Comparison of ENCODE assay signal across 9 cellular contexts in the genomic region with DNA sequence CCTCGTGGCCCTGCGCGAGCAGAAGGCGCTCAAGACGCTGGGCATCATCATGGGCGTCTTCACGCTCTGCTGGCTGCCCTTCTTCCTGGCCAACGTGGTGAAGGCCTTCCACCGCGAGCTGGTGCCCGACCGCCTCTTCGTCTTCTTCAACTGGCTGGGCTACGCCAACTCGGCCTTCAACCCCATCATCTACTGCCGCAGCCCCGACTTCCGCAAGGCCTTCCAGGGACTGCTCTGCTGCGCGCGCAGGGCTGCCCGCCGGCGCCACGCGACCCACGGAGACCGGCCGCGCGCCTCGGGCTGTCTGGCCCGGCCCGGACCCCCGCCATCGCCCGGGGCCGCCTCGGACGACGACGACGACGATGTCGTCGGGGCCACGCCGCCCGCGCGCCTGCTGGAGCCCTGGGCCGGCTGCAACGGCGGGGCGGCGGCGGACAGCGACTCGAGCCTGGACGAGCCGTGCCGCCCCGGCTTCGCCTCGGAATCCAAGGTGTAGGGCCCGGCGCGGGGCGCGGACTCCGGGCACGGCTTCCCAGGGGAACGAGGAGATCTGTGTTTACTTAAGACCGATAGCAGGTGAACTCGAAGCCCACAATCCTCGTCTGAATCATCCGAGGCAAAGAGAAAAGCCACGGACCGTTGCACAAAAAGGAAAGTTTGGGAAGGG. TPM values are rescaled to one million over a fixed set of nuclear protein-coding genes. Genes with fewer than 3 reads are reported as not detected.
DNase-seq lines count a peak whose midpoint lies in the region; ATAC-seq, FAIRE-seq and TF ChIP-seq lines count a peak whose summit lies in the region.
"Had no signal": no experiment of that assay in that cellular context is flagged by ENCODE, and none has a peak within 500 bp of the region (broad histone marks: within the 10 kb centered on the region; RNA-seq: fewer than 3 reads in every experiment).

No MANE protein-coding gene starts in this region.

- no peak overlapping the region for H3K9ac ChIP-seq in H1 (replicated peaks in 1 of 4; ENCODE audit: extremely low read depth in 1 of 4, low read depth in 3 of 4, low read length in 3 of 4)

- intact Hi-C loops in ovary (cut with DNase I): no loop called here

- H3K4me2 ChIP-seq in H1 (ENCODE audit: insufficient read depth in 1 of 2, low read depth in 2 of 2, low read length in 2 of 2): peak overlapping the region; percentile 79 to 96

- POLR2A ChIA-PET in H1 (lab: Charles Lee; ENCODE audit: partially characterized antibody): no interaction called here

- peaks cover 21% of the 10 kb centered on the region for H3K27me3 ChIP-seq in SJSA1 (replicated peaks)
- H3K27me3 ChIP-seq in H1 (replicated peaks in 1 of 4; ENCODE audit: control insufficient read depth in 3 of 4, extremely low read depth in 1 of 4, insufficient read depth in 3 of 4, low read length in 3 of 4): peaks cover 35 to 59% (median 47%) of the 10 kb centered on the region in 4 experiments
- H3K27me3 ChIP-seq in ovary: no peaks in the 10 kb centered on the region

- no peak for FAIRE-seq in H1 (lab: Jason Lieb, UNC)

- peak overlapping the region; percentile 37 for H3K4me3 ChIP-seq in SJSA1
- peak overlapping the region in 2 of 4 experiments; percentile 23 to 55; a peak in 5 of 8 replicates for H3K4me3 ChIP-seq in H1 (ENCODE audit: extremely low read depth in 1 of 4, insufficient read depth in 2 of 4, low read depth in 3 of 4, low read length in 4 of 4)
- H3K4me3 ChIP-seq in ovary: no peak overlapping the region

- peaks cover 4% of the 10 kb centered on the region for H3K4me1 Mint-ChIP-seq in nephron

- peaks cover 96% of the 10 kb centered on the region for H3K27me3 Mint-ChIP-seq in nephron (ENCODE audit: low read depth)

- H3K36me3 ChIP-seq in SJSA1 (no peaks in the 10 kb centered on the region), H1 (ENCODE audit: control insufficient read depth in 2 of 4, insufficient read depth in 4 of 4, low read length in 3 of 4) (peaks cover 0 to 12% (median 0%) of the 10 kb centered on the region in 4 experiments; a peak in 1 of 8 replicates), ovary (no peaks in the 10 kb centered on the region)

- H3K9me3 Mint-ChIP-seq in nephron: peaks cover 2% of the 10 kb centered on the region

- H3K56ac ChIP-seq in H1 (replicated peaks; ENCODE audit: insufficient read length, low read depth, low read length): no peak overlapping the region

- H2BK120ac ChIP-seq in H1 (replicated peaks; ENCODE audit: low read depth, low read length): no peak overlapping the region

- H3K4me1 ChIP-seq in SJSA1 (replicated peaks): peaks cover 26% of the 10 kb centered on the region
- peaks cover 0 to 13% (median 5%) of the 10 kb centered on the region in 4 experiments; a peak in 6 of 7 replicates for H3K4me1 ChIP-seq in H1 (replicated peaks in 1 of 4; ENCODE audit: control insufficient read depth in 3 of 4, insufficient read depth in 4 of 4, low read length in 3 of 4)
- H3K4me1 ChIP-seq in ovary (ENCODE audit: insufficient read depth): peaks cover 4% of the 10 kb centered on the region

- CTCF ChIA-PET in H1 (lab: Charles Lee; ENCODE audit: partially characterized antibody): interaction anchor here (0.6 to 1.5 kb wide), 2 partner anchors 15 to 41 kb away, joined by 5 to 7 read pairs; no protein-coding TSS in a partner anchor

- H4K8ac ChIP-seq in H1 (ENCODE audit: extremely low read depth, insufficient read depth, low read length): peak overlapping the region; percentile 86

- no peak overlapping the region for H3K18ac ChIP-seq in H1 (ENCODE audit: extremely low read depth, low read length)

- no peak for TF ChIP-seq EP300 in H1 (IDR thresholded peaks at IDR 0.05; ENCODE audit: borderline replicate concordance in 1 of 2, low read depth in 2 of 2, low read length in 2 of 2)
- no peak for TF ChIP-seq EP300 in ovary (IDR thresholded peaks at IDR 0.05)

- no peak overlapping the region for H2BK12ac ChIP-seq in H1 (ENCODE audit: low read depth, low read length)

- no peak overlapping the region for H3K27ac Mint-ChIP-seq in nephron

- H2AFZ ChIP-seq in H1 (ENCODE audit: low read length): peak overlapping the region; percentile 98

- H3K4me3 Mint-ChIP-seq in nephron: peak overlapping the region; percentile 61 to 79 (median 69)

- H2BK5ac ChIP-seq in H1 (ENCODE audit: low read depth, low read length): no peak overlapping the region

- TF ChIP-seq CTCF in H1 (IDR thresholded peaks at IDR 0.05; ENCODE audit: control extremely low read depth in 1 of 3, insufficient read depth in 1 of 3, low read depth in 1 of 3, low read length in 3 of 3) (no peak), nephron (IDR thresholded peaks at IDR 0.05; ENCODE audit: unreplicated experiment in 3 of 3) (no peak), ovary (IDR thresholded peaks at IDR 0.05) (no peak)

- H4K91ac ChIP-seq in H1 (replicated peaks; ENCODE audit: insufficient read length, low read length): no peak overlapping the region

- no peak overlapping the region for H4K5ac ChIP-seq in H1 (ENCODE audit: insufficient read length, low read depth, low read length)

- H3K27ac ChIP-seq in SJSA1 (no peak overlapping the region), H1 (ENCODE audit: low read depth, low read length) (no peak overlapping the region), ovary (no peak overlapping the region)

- 15% methylated on average over 73 of the region's 79 CpGs; no CpG with 5 or more reads in 1 of the 2 experiments for WGBS in H1 (ENCODE audit: extremely low coverage in 1 of 2, insufficient coverage in 1 of 2, insufficient read length in 1 of 2, insufficient replicate concordance in 2 of 2, low coverage in 1 of 2, low lambda C conversion rate in 2 of 2, missing lambda C conversion rate in 1 of 2), 2 experiments
- WGBS in ovary, 3 donors: 2 to 4% (median 3%) methylated on average over 42 to 79 of the region's 79 CpGs

- no peak for TF ChIP-seq RAD21 in H1 (IDR thresholded peaks at IDR 0.05 in 1 of 2, conservative IDR thresholded peaks at IDR 0.05 in 1 of 2; ENCODE audit: low read depth in 2 of 2, low read length in 2 of 2)

- H2BK20ac ChIP-seq in H1 (ENCODE audit: low read length): no peak overlapping the region

- H3K36me3 Mint-ChIP-seq in nephron (ENCODE audit: low read depth): no peaks in the 10 kb centered on the region

- H3K9me3 ChIP-seq in SJSA1 (replicated peaks) (peaks cover 7% of the 10 kb centered on the region), H1 (ENCODE audit: insufficient read depth in 2 of 2, low read depth in 1 of 2, low read length in 1 of 2) (peaks cover 0 to 8% of the 10 kb centered on the region in 2 experiments; a peak in 1 of 4 replicates), ovary (peaks cover 0 to 3% of the 10 kb centered on the region in 2 donors)

- H4K20me1 ChIP-seq in H1 (replicated peaks in 1 of 2; ENCODE audit: control insufficient read depth in 1 of 2, insufficient read depth in 2 of 2, low read length in 2 of 2): peaks cover 0 to 7% of the 10 kb centered on the region in 2 experiments

- H3K79me2 ChIP-seq in H1 (ENCODE audit: control insufficient read depth in 1 of 2, insufficient read depth in 2 of 2, low read length in 2 of 2): no peaks in the 10 kb centered on the region

- no peak overlapping the region for H2AK5ac ChIP-seq in H1 (ENCODE audit: low read depth, low read length)

- H3K14ac ChIP-seq in H1 (ENCODE audit: insufficient read length): no peak overlapping the region

- H3K79me1 ChIP-seq in H1 (ENCODE audit: low read depth, low read length): no peaks in the 10 kb centered on the region

- no peak for ATAC-seq in GM18867 (IDR thresholded peaks at IDR 0.05; ENCODE audit: unreplicated experiment)

- no peak overlapping the region for H3K23ac ChIP-seq in H1 (ENCODE audit: insufficient read length)

- no peak overlapping the region for H3K4ac ChIP-seq in H1 (replicated peaks; ENCODE audit: insufficient read length, low read depth, low read length)

- DNase-seq in DMS79 treated with DMSO at 0.1 percent for 48 hours (lab: John Stamatoyannopoulos, UW): peak; percentile 3
- no peak for DNase-seq in DMS79 (lab: John Stamatoyannopoulos, UW)
- peak in 1 of 2 experiments; percentile 31 for DNase-seq in SJSA1 (ENCODE audit: low read depth in 1 of 2, low spot score in 2 of 2)
- peak in 1 of 2 experiments; percentile 70 for DNase-seq in H1 (ENCODE audit: low read depth in 1 of 2, low spot score in 2 of 2)
- no peak for DNase-seq in DMS114 treated with DMSO at 0.1 percent for 48 hours (lab: John Stamatoyannopoulos, UW; ENCODE audit: unreplicated experiment)
- no peak for DNase-seq in ovary

- peaks cover 20% of the 10 kb centered on the region for H3K23me2 ChIP-seq in H1 (ENCODE audit: low read depth, low read length)

- no peak overlapping the region for H2BK15ac ChIP-seq in H1 (ENCODE audit: low read length)

- no peak for TF ChIP-seq POLR2A in H1 (IDR thresholded peaks at IDR 0.05; ENCODE audit: control extremely low read depth in 1 of 2, low read depth in 2 of 2, low read length in 2 of 2)
- no peak for TF ChIP-seq POLR2A in ovary (IDR thresholded peaks at IDR 0.05)

TF ChIP-seq in H1, 55 proteins besides CTCF, POLR2A, EP300 and RAD21 (continues in another document):
- no peak for TF ChIP-seq JUN (IDR thresholded peaks at IDR 0.05; ENCODE audit: low read depth, low read length)
- TF ChIP-seq SP4 (IDR thresholded peaks at IDR 0.05; ENCODE audit: low read length): no peak
- TF ChIP-seq EZH2 (IDR thresholded peaks at IDR 0.05; ENCODE audit: low read depth, low read length, severe bottlenecking): peak; percentile 63
- peak; percentile 92 for TF ChIP-seq KDM4A (IDR thresholded peaks at IDR 0.05; ENCODE audit: low read depth, low read length, severe bottlenecking)
- TF ChIP-seq CBX5 (IDR thresholded peaks at IDR 0.05; ENCODE audit: low read depth, low read length): no peak
- TF ChIP-seq HDAC2 (IDR thresholded peaks at IDR 0.05; ENCODE audit: borderline replicate concordance in 1 of 2, low read depth in 2 of 2, low read length in 2 of 2): no peak
- TF ChIP-seq GABPA (IDR thresholded peaks at IDR 0.05; ENCODE audit: borderline replicate concordance, insufficient read depth, low read length): 0 out of 2 replicates have a peak, but pooled peaks have one; percentile 15
- peak; percentile 36; the same call in 1 of the 2 replicates for TF ChIP-seq RBBP5 (IDR thresholded peaks at IDR 0.05; ENCODE audit: borderline replicate concordance, low read depth, low read length)
- TF ChIP-seq RNF2 (IDR thresholded peaks at IDR 0.05; ENCODE audit: borderline replicate concordance, low read depth, low read length, missing control alignments, poor library complexity, severe bottlenecking): peak; percentile 81

RNA-seq across cellular contexts. Expression of a gene that starts 1.5 kb away (rescaled TPM):
- total RNA-seq in SJSA1 (2014; rRNA removed; shearing (Covaris generic)): 1.3 and 1.4 TPM in 2 replicates
- total RNA-seq in H1 (2021; fragmentation: NEBNext Ultra II Directional; extraction: Animal tissue kit (Norgen Biotek cat#: 25700)): 0.17 and 0.48 TPM in 2 replicates
- 0.14 TPM in 2 replicates for polyA plus RNA-seq in H1 (2011; rRNA removed)
- polyA plus RNA-seq in H1 (2011; cell fraction: cytosol; rRNA removed): 0.09 TPM
- 0.19 TPM for polyA plus RNA-seq in H1 (2011; cell fraction: nucleus; rRNA removed)
- 0.05 to 0.12 TPM (median 0.05 TPM) in 3 of 4 replicates, not detected in the other for polyA plus RNA-seq in H1 (2012, experiment 1 of 2)
- polyA plus RNA-seq in H1 (2012, experiment 2 of 2): 0.05 TPM
- 0.18 TPM for polyA plus RNA-seq in H1 (2013, experiment 1 of 2)
- polyA plus RNA-seq in H1 (2013, experiment 2 of 2): 0.18 TPM
- polyA minus RNA-seq in H1 (2011; rRNA and poly(A)+ RNA removed): 0.07 TPM in 1 of 2 replicates, not detected in the other
- polyA minus RNA-seq in H1 (2011; cell fraction: cytosol; rRNA and poly(A)+ RNA removed): 0.37 TPM
- 0.30 TPM for polyA minus RNA-seq in H1 (2011; cell fraction: nucleus; rRNA and poly(A)+ RNA removed)
- total RNA-seq in ovary: 1 to 10 TPM in 1 of 7 donors, under 1 TPM in 4, not detected in 2; 0.13 to 1.1 (median 0.24) TPM
- polyA plus RNA-seq in ovary: under 1 TPM in 1 of 2 donors, not detected in 1; 0.13 TPM
- polyA plus RNA-seq: AG04450 had no signal
